In genomic region chr13:95182570-95183285, GRCh38 we compare ENCODE assay signal across 17 cellular contexts.
DNase-seq lines count a peak whose midpoint lies in the region; ATAC-seq and FAIRE-seq lines count a peak whose summit lies in the region.
"Had no signal": no experiment of that assay in that cellular context is flagged by ENCODE, and none has a peak within 500 bp of the region (broad histone marks: within the 10 kb centered on the region; RNA-seq: fewer than 3 reads in every experiment).

No MANE protein-coding gene starts in this region.

- FAIRE-seq in RCC 7860 (lab: Jason Lieb, UNC) = no peak
- FAIRE-seq: keratinocyte had no signal

- DNase-seq in A172 (ENCODE audit: low spot score) (no peak), RCC 7860 (ENCODE audit: low spot score) (no peak)
- no peak for DNase-seq in activated CD8-positive, alpha-beta memory T cell treated with anti-CD3 and anti-CD28 coated beads, Interleukin-2, amount 50 U/mL, for 4 hours
- DNase-seq: effector CD4-positive, alpha-beta T cell; mesenchymal stem cell; NCI-H146; NCI-H226; nephron progenitor cell; NK-92 treated with Interleukin-12 subunit alpha and Interleukin-12 subunit beta, amount 100 ng/mL, for 24 hours; psoas muscle; transverse colon had no signal

- ATAC-seq in GM18519 (IDR thresholded peaks at IDR 0.05; ENCODE audit: low FRiP score, unreplicated experiment) (peak; percentile 48), GM21515 (IDR thresholded peaks at IDR 0.05; ENCODE audit: unreplicated experiment) (peak; percentile 47), HG03060 (IDR thresholded peaks at IDR 0.05; ENCODE audit: low read depth, unreplicated experiment) (peak; percentile 60), HG03135 (IDR thresholded peaks at IDR 0.05; ENCODE audit: unreplicated experiment) (no peak)
- ATAC-seq: psoas muscle; stimulated activated memory B cell treated with anti-CD40 and anti-IgM and Interleukin-4, amounts not matched to agents 10 μg/mL and 1 μg/mL and 100 μg/mL, for 72 hours had no signal
